ENCODE assay signal across 8 cellular contexts in the genomic region with DNA sequence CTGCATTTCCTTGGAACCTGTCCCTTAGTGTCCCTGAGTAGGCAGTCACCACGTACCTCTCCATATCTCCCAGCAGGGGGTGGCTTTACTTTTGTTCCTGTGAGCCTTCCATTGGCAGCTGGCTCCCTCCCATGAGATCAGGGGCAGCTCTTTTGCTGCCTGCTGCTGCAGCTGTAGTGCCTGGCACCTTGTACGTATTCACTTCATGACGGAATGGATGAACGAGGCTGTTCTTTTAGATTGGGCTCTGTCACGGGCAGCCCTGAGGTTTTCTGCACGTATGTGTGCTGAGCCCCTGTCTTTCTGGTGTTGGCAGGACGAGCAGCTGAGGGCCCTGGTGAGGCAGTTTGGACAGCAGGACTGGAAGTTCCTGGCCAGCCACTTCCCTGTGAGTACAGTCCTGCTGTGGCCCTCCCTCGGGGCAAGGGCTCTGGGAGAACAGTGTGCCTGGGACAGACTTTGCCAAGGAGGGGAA. TPM values are rescaled to one million over a fixed set of nuclear protein-coding genes. Genes with fewer than 3 reads are reported as not detected.
A peak's percentile ranks its signal among the peaks of the same experiment; 100 is the strongest.
DNase-seq lines count a peak whose midpoint lies in the region; ATAC-seq and TF ChIP-seq lines count a peak whose summit lies in the region.

No MANE protein-coding gene starts in this region.

- H3K9me3 Mint-ChIP-seq in activated CD4-positive, alpha-beta T cell treated with anti-CD3 and anti-CD28 coated beads, Interleukin-2, amount 10 ng/mL, durations not matched to agents 24 days and 14 days = no peaks in the 10 kb centered on the region

- peak; percentile 24 for ATAC-seq in HG02642 (IDR thresholded peaks at IDR 0.05; ENCODE audit: poor library complexity, unreplicated experiment)

- peak overlapping the region; percentile 58 for H3K27ac Mint-ChIP-seq in activated CD4-positive, alpha-beta T cell treated with anti-CD3 and anti-CD28 coated beads, Interleukin-2, amount 10 ng/mL, durations not matched to agents 24 days and 14 days

- H3K27me3 ChIP-seq in kidney epithelial cell (ENCODE audit: control insufficient read depth, insufficient read depth, low read length) = no peaks in the 10 kb centered on the region

- peaks cover 8% of the 10 kb centered on the region for H3K4me1 Mint-ChIP-seq in activated CD4-positive, alpha-beta T cell treated with anti-CD3 and anti-CD28 coated beads, Interleukin-2, amount 10 ng/mL, durations not matched to agents 24 days and 14 days

- no peak overlapping the region for H3K4me3 Mint-ChIP-seq in activated CD4-positive, alpha-beta T cell treated with anti-CD3 and anti-CD28 coated beads, Interleukin-2, amount 10 ng/mL, durations not matched to agents 24 days and 14 days

- peaks cover 15% of the 10 kb centered on the region for H3K36me3 Mint-ChIP-seq in activated CD4-positive, alpha-beta T cell treated with anti-CD3 and anti-CD28 coated beads, Interleukin-2, amount 10 ng/mL, durations not matched to agents 24 days and 14 days (ENCODE audit: low read depth)

- no peaks in the 10 kb centered on the region for H3K27me3 Mint-ChIP-seq in activated CD4-positive, alpha-beta T cell treated with anti-CD3 and anti-CD28 coated beads, Interleukin-2, amount 10 ng/mL, durations not matched to agents 24 days and 14 days

- no peak overlapping the region for H3K4me3 ChIP-seq in kidney epithelial cell (ENCODE audit: low read depth, low read length)

- peak; percentile 10 for TF ChIP-seq CTCF in kidney epithelial cell (IDR thresholded peaks at IDR 0.05; ENCODE audit: insufficient read depth, low read length, poor library complexity, severe bottlenecking)

- intact Hi-C loops in activated CD4-positive, alpha-beta T cell treated with anti-CD3 and anti-CD28 coated beads, Interleukin-2, amount 10 ng/mL, durations not matched to agents 24 days and 14 days (cut with micrococcal nuclease) = no loop called here

- H3K36me3 ChIP-seq in kidney epithelial cell (ENCODE audit: control insufficient read depth, insufficient read depth, low read length) = no peaks in the 10 kb centered on the region

- no peak for DNase-seq in activated CD4-positive, alpha-beta T cell treated with anti-CD3 and anti-CD28 coated beads, Interleukin-2, amount 10 ng/mL, durations not matched to agents 24 days and 14 days
- DNase-seq in activated CD4-positive, alpha-beta T cell treated with anti-CD3 and anti-CD28 coated beads, Interleukin-2, amount 50 U/mL, for 4 hours = no peak
- DNase-seq in NCI-H2107 treated with DMSO at 0.1 percent for 48 hours (lab: John Stamatoyannopoulos, UW; ENCODE audit: unreplicated experiment) = peak; percentile 85
- DNase-seq in kidney epithelial cell (ENCODE audit: low read depth) = no peak
- DNase-seq in ureter (ENCODE audit: low spot score) = no peak
- no peak for DNase-seq in Ammon's horn (ENCODE audit: low spot score)
- DNase-seq in GF-D8 (lab: John Stamatoyannopoulos, UW) = no peak

RNA-seq across cellular contexts. Expression of gene MYBL2, which starts 14.6 kb away (rescaled TPM):
- total RNA-seq in activated CD4-positive, alpha-beta T cell treated with anti-CD3 and anti-CD28 coated beads, Interleukin-2, amount 10 ng/mL, durations not matched to agents 24 days and 14 days = 108 and 110 TPM in 2 replicates
- total RNA-seq in kidney epithelial cell (4.1 and 7.1 TPM in 2 replicates), ureter (0.60 TPM)

RNA-seq across cellular contexts. Expression of gene GTSF1L, which starts 45.3 kb away (rescaled TPM):
- not detected in 2 replicates for total RNA-seq in activated CD4-positive, alpha-beta T cell treated with anti-CD3 and anti-CD28 coated beads, Interleukin-2, amount 10 ng/mL, durations not matched to agents 24 days and 14 days
- total RNA-seq in kidney epithelial cell = not detected in 2 replicates
- not detected for total RNA-seq in ureter

Comparison
In these comparisons a context has a peak if more than half of its experiments do, and no peak if none do; other contexts are left out.
1. RNA of gene MYBL2, which starts 14.6 kb away (total RNA-seq): 108 to 110 TPM in activated CD4-positive, alpha-beta T cell treated with anti-CD3 and anti-CD28 coated beads, Interleukin-2, amount 10 ng/mL, durations not matched to agents 24 days and 14 days; 4.1 to 7.1 TPM in kidney epithelial cell and 0.60 TPM in ureter (single experiment); every median in the first group is over 10 times any median in the second.